In genomic region chr1:16286122-16286521, GRCh38 we compare ENCODE assay signal across 19 cellular contexts. TPM values are rescaled to one million over a fixed set of nuclear protein-coding genes. Genes with fewer than 3 reads are reported as not detected.
DNase-seq lines count a peak whose midpoint lies in the region; ATAC-seq and TF ChIP-seq lines count a peak whose summit lies in the region.
"Had no signal": no experiment of that assay in that cellular context is flagged by ENCODE, and none has a peak within 500 bp of the region (broad histone marks: within the 10 kb centered on the region; RNA-seq: fewer than 3 reads in every experiment).

No MANE protein-coding gene starts in this region.

- H3K4me3 ChIP-seq in AG09309 (ENCODE audit: control insufficient read depth, low read depth, low read length) (no peak overlapping the region), WERI-Rb-1 (ENCODE audit: low read depth, low read length) (no peak overlapping the region), esophagus squamous epithelium (no peak overlapping the region)
- H3K4me3 ChIP-seq: GM23338, HAP-1 had no signal

- H3K27me3 Mint-ChIP-seq in CD4-positive, alpha-beta T cell: no peaks in the 10 kb centered on the region

- no peaks in the 10 kb centered on the region for H3K4me1 Mint-ChIP-seq in CD4-positive, alpha-beta T cell (ENCODE audit: low read depth)

- TF ChIP-seq CTCF in AG09309 (IDR thresholded peaks at IDR 0.05; ENCODE audit: control insufficient read depth, insufficient read depth, low read depth, low read length, missing control alignments) (no peak), WERI-Rb-1 (IDR thresholded peaks at IDR 0.05; ENCODE audit: low read depth, low read length) (no peak), esophagus squamous epithelium (IDR thresholded peaks at IDR 0.05) (no peak)
- TF ChIP-seq CTCF in CD4-positive, alpha-beta T cell (IDR thresholded peaks at IDR 0.05): no peak

- POLR2A ChIA-PET in CD4-positive, alpha-beta T cell (lab: Charles Lee): no interaction called here

- peaks cover 32% of the 10 kb centered on the region for H3K36me3 Mint-ChIP-seq in CD4-positive, alpha-beta T cell (ENCODE audit: low read depth)

- CTCF ChIA-PET in CD4-positive, alpha-beta T cell (lab: Charles Lee): no interaction called here

- H3K36me3 ChIP-seq in WERI-Rb-1 (peaks cover 18% of the 10 kb centered on the region), esophagus squamous epithelium (peaks cover 0 to 80% (median 4%) of the 10 kb centered on the region in 3 donors)

- TF ChIP-seq POLR2A in esophagus squamous epithelium (IDR thresholded peaks at IDR 0.05): no peak

- ATAC-seq in HG02970 (IDR thresholded peaks at IDR 0.05; ENCODE audit: low FRiP score, unreplicated experiment): no peak
- no peak for ATAC-seq in SK-N-SH treated with all-trans-retinoic acid at 6 μM for 48 hours
- no peak for ATAC-seq in CD4-positive, alpha-beta T cell (ENCODE audit: poor library complexity)
- ATAC-seq: GM23338, Panc1 had no signal

- H3K27ac ChIP-seq in WERI-Rb-1: no peak overlapping the region
- peak overlapping the region; percentile 25 to 73 (median 50) for H3K27ac ChIP-seq in esophagus squamous epithelium
- no peak overlapping the region for H3K27ac ChIP-seq in CD4-positive, alpha-beta T cell (ENCODE audit: low read depth, low read length)
- H3K27ac ChIP-seq: C4-2B had no signal

- H3K9me3 ChIP-seq in WERI-Rb-1 (ENCODE audit: severe bottlenecking) (no peaks in the 10 kb centered on the region), esophagus squamous epithelium (no peaks in the 10 kb centered on the region)
- no peaks in the 10 kb centered on the region for H3K9me3 ChIP-seq in CD4-positive, alpha-beta T cell (ENCODE audit: control insufficient read depth, low read length)
- H3K9me3 ChIP-seq: HAP-1, SK-N-SH had no signal

- H3K27ac Mint-ChIP-seq in CD4-positive, alpha-beta T cell: no peak overlapping the region
- H3K27ac Mint-ChIP-seq: GM23338 had no signal

- 69 to 72% methylated on average over 4 of the region's 4 CpGs for WGBS in esophagus squamous epithelium, 2 donors

- H3K4me1 ChIP-seq in esophagus squamous epithelium: peaks cover 0 to 36% (median 0%) of the 10 kb centered on the region in 3 donors
- H3K4me1 ChIP-seq: HAP-1 had no signal

- intact Hi-C loops in esophagus squamous epithelium (cut with DNase I): no loop called here
- intact Hi-C loops in CD4-positive, alpha-beta T cell (cut with DNase I, micrococcal nuclease): no loop called here

- DNase-seq in AG09309 (ENCODE audit: low read depth): peak; percentile 7
- peak; percentile 5 for DNase-seq in GM04504 (ENCODE audit: low read depth)
- DNase-seq in WERI-Rb-1: peak; percentile 45
- no peak for DNase-seq in esophagus squamous epithelium (lab: John Stamatoyannopoulos, UW)
- no peak for DNase-seq in CD4-positive, alpha-beta T cell
- DNase-seq: 8988T; EL; KG1; NCI-H1105; NCI-H446; NK-92 treated with Interleukin-12 subunit alpha and Interleukin-12 subunit beta, amount 100 ng/mL, for 24 hours; SIG-M5; SK-N-SH had no signal

- H3K27me3 ChIP-seq in WERI-Rb-1 (ENCODE audit: insufficient read depth, low read depth, severe bottlenecking) (no peaks in the 10 kb centered on the region), esophagus squamous epithelium (no peaks in the 10 kb centered on the region)
- H3K27me3 ChIP-seq in CD4-positive, alpha-beta T cell (ENCODE audit: control insufficient read depth, insufficient read depth, low read length): no peaks in the 10 kb centered on the region

- no peak overlapping the region for H3K4me3 Mint-ChIP-seq in CD4-positive, alpha-beta T cell
- H3K4me3 Mint-ChIP-seq: GM23338 had no signal

- H3K9me3 Mint-ChIP-seq in CD4-positive, alpha-beta T cell: no peaks in the 10 kb centered on the region
- H3K9me3 Mint-ChIP-seq: GM23338 had no signal

TF ChIP-seq in SK-N-SH treated with all-trans-retinoic acid at 6 μM for 48 hours, 23 proteins besides CTCF, POLR2A, EP300 and RAD21:
- TF ChIP-seq ZNF70 (CRISPR knock-in tag; IDR thresholded peaks at IDR 0.05): no peak
- no peak for TF ChIP-seq CSRNP3 (CRISPR knock-in tag; IDR thresholded peaks at IDR 0.05)
- TF ChIP-seq ZFP30 (CRISPR knock-in tag; IDR thresholded peaks at IDR 0.05): no peak
- TF ChIP-seq OSR1 (CRISPR knock-in tag; IDR thresholded peaks at IDR 0.05): no peak
- TF ChIP-seq ZFP3 (CRISPR knock-in tag; IDR thresholded peaks at IDR 0.05): no peak

RNA-seq across cellular contexts. Expression of gene CPLANE2, which starts 49.1 kb away (rescaled TPM):
- total RNA-seq in esophagus squamous epithelium: 1 to 10 TPM; 3.6 to 5.6 (median 3.9) TPM
- 1 to 10 TPM; 5.3 to 8.4 TPM for total RNA-seq in CD4-positive, alpha-beta T cell

Comparison
In these comparisons a context has a peak if more than half of its experiments do, and no peak if none do; other contexts are left out.
1. DNase-seq: peak in AG09309 (single experiment), GM04504 (single experiment) and WERI-Rb-1 (single experiment); none in esophagus squamous epithelium (single experiment) and CD4-positive, alpha-beta T cell (0 of 10).
2. H3K27ac ChIP-seq: peak in esophagus squamous epithelium (4 of 4); none in WERI-Rb-1 (single experiment) and CD4-positive, alpha-beta T cell (single experiment).